8 cellular contexts compared by ENCODE assay signal in the genomic region with DNA sequence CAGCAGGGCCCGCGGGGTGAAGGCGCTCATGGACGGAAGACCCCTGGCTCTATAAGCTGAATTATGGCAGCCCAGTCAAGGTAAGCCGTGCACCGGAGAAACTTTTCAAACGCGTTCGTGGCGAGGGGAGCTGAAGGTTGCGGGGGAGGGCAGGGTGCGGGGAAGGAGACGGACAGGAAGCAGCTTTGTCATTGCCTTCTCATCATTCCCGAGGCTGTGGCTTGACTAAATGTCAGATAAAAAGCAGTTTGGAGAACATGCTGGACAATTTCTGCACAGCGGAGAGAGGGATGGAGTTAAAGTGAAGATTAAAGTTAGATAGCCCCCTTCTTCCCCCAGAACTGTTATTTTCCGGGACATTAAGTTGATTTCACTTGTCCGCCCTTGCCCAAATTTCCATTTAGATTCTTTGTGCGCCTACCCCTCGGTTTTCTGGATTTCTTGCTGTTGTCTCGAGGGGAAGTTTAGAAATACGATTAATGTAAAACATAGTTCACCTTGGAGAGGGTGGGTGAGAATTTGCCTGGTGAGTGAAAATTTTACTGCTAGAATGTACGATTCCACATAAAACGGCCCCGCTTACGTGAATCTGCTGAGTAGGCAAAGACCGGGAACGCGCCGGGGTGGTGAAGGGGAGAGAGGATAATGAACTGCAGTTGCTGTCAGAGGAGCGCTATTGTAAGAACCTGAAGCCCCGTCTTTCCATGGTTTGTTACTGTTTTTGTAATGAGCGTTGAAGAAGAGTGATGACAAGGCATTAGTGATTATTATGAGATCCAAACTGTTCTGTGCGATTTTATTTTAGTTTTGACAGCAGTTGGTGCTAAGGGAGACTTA.
DNase-seq lines count a peak whose midpoint lies in the region; ATAC-seq and TF ChIP-seq lines count a peak whose summit lies in the region.

No MANE protein-coding gene starts in this region.

- peaks cover 62% of the 10 kb centered on the region for H3K4me1 ChIP-seq in lower lobe of right lung

- intact Hi-C loops in lower lobe of right lung (cut with DNase I), result no loop called here

- H3K4me3 ChIP-seq in GM12875 (ENCODE audit: low read depth, low read length), result peak overlapping the region; percentile 77
- H3K4me3 ChIP-seq in lower lobe of right lung, result peak overlapping the region; percentile 80

- ATAC-seq in lower lobe of right lung, result peak; percentile 5 to 47
- no peak for ATAC-seq in GM18511 (IDR thresholded peaks at IDR 0.05; ENCODE audit: unreplicated experiment)
- no peak for ATAC-seq in GM21723 (IDR thresholded peaks at IDR 0.05; ENCODE audit: unreplicated experiment)

- TF ChIP-seq CTCF in GM12875 (IDR thresholded peaks at IDR 0.05; ENCODE audit: borderline replicate concordance, insufficient read depth, low read depth, low read length), result no peak
- no peak for TF ChIP-seq CTCF in lower lobe of right lung (IDR thresholded peaks at IDR 0.05)

- no peaks in the 10 kb centered on the region for H3K27me3 ChIP-seq in lower lobe of right lung (ENCODE audit: low read depth)

- DNase-seq in NCI-H1930 (lab: John Stamatoyannopoulos, UW) (peak; percentile 9 to 22), dermis blood vessel endothelial cell (peak; percentile 72), lower lobe of right lung (peak; percentile 61)
- peak; percentile 10 for DNase-seq in activated CD4-positive, CD25-positive, alpha-beta regulatory T cell treated with anti-CD3 and anti-CD28 coated beads, Interleukin-2, amount 50 U/mL, for 16 hours (ENCODE audit: low read depth, low spot score)
- peak; percentile 6 for DNase-seq in stimulated activated CD8-positive, alpha-beta memory T cell treated with anti-CD3 and anti-CD28 coated beads, Interleukin-12 subunit alpha, Interleukin-12 subunit beta, amount 100 ng/mL, for 4 hours (ENCODE audit: low read depth)

- no peaks in the 10 kb centered on the region for H3K9me3 ChIP-seq in lower lobe of right lung

- H3K27ac ChIP-seq in lower lobe of right lung, result peak overlapping the region; percentile 98

- H3K36me3 ChIP-seq in lower lobe of right lung, result no peaks in the 10 kb centered on the region

Comparison
In these comparisons a context has a peak if more than half of its experiments do, and no peak if none do; other contexts are left out.
1. DNase-seq: peak in every context shown above with its lines; median percentile 72 in dermis blood vessel endothelial cell; 61 in lower lobe of right lung; 16 in NCI-H1930; 10 in activated CD4-positive, CD25-positive, alpha-beta regulatory T cell treated with anti-CD3 and anti-CD28 coated beads, Interleukin-2, amount 50 U/mL, for 16 hours; 6 in stimulated activated CD8-positive, alpha-beta memory T cell treated with anti-CD3 and anti-CD28 coated beads, Interleukin-12 subunit alpha, Interleukin-12 subunit beta, amount 100 ng/mL, for 4 hours.
2. ATAC-seq: peak in lower lobe of right lung (2 of 2); none in GM18511 (single experiment) and GM21723 (single experiment).